ENCODE assay signal across 8 cellular contexts in genomic region chr15:75347222-75348033, GRCh38. TPM values are rescaled to one million over a fixed set of nuclear protein-coding genes. Genes with fewer than 3 reads are reported as not detected.
DNase-seq lines count a peak whose midpoint lies in the region; ATAC-seq lines count a peak whose summit lies in the region.

No MANE protein-coding gene starts in this region.

- peak overlapping the region; percentile 31 for H3K18ac ChIP-seq in mesendoderm (ENCODE audit: low read length)

- no peak overlapping the region for H2AK5ac ChIP-seq in mesendoderm (ENCODE audit: low read length)

- no peak overlapping the region for H2BK5ac ChIP-seq in mesendoderm (ENCODE audit: low read length)

- peaks cover 29 to 43% of the 10 kb centered on the region in 2 donors for H3K4me1 Mint-ChIP-seq in stimulated activated naive B cell treated with anti-CD40 and anti-IgM and Interleukin-4, amounts not matched to agents 10 μg/mL and 1 μg/mL and 100 μg/mL, for 72 hours

- H3K36me3 Mint-ChIP-seq in stimulated activated naive B cell treated with anti-CD40 and anti-IgM and Interleukin-4, amounts not matched to agents 10 μg/mL and 1 μg/mL and 100 μg/mL, for 72 hours, result peaks cover 25 to 29% of the 10 kb centered on the region in 2 donors

- H3K4me3 ChIP-seq in Jurkat, Clone E6-1 (ENCODE audit: low read length), result peak overlapping the region; percentile 50
- H3K4me3 ChIP-seq in mesendoderm (ENCODE audit: low read length), result peak overlapping the region; percentile 71

- peak overlapping the region; percentile 83 for H3K4me2 ChIP-seq in mesendoderm (ENCODE audit: low read length)

- no peaks in the 10 kb centered on the region for H3K27me3 ChIP-seq in mesendoderm (ENCODE audit: insufficient read depth, low read length, poor library complexity)

- no peaks in the 10 kb centered on the region for H3K4me1 ChIP-seq in mesendoderm (ENCODE audit: control insufficient read depth, low read depth, low read length)

- H3K4me3 Mint-ChIP-seq in stimulated activated naive B cell treated with anti-CD40 and anti-IgM and Interleukin-4, amounts not matched to agents 10 μg/mL and 1 μg/mL and 100 μg/mL, for 72 hours, result peak overlapping the region; percentile 71 to 91

- no peaks in the 10 kb centered on the region for H3K27me3 Mint-ChIP-seq in stimulated activated naive B cell treated with anti-CD40 and anti-IgM and Interleukin-4, amounts not matched to agents 10 μg/mL and 1 μg/mL and 100 μg/mL, for 72 hours

- H4K5ac ChIP-seq in mesendoderm (ENCODE audit: low read length), result no peak overlapping the region

- no CpG with 5 or more reads among the region's 65 CpGs for WGBS in mesendoderm (ENCODE audit: extremely low coverage, insufficient coverage, low lambda C conversion rate)

- no peaks in the 10 kb centered on the region for H3K79me2 ChIP-seq in mesendoderm (ENCODE audit: control insufficient read depth, insufficient read depth, low read length)

- H3K9ac ChIP-seq in mesendoderm (ENCODE audit: low read length), result peak overlapping the region; percentile 80

- H3K27ac ChIP-seq in mesendoderm (ENCODE audit: low read depth, low read length), result no peak overlapping the region

- no peaks in the 10 kb centered on the region for H3K36me3 ChIP-seq in mesendoderm (ENCODE audit: control insufficient read depth, insufficient read depth, low read length)

- H3K4ac ChIP-seq in mesendoderm (ENCODE audit: low read depth, low read length), result no peak overlapping the region

- no peaks in the 10 kb centered on the region for H3K79me1 ChIP-seq in mesendoderm (ENCODE audit: low read length)

- no peak overlapping the region for H4K8ac ChIP-seq in mesendoderm (ENCODE audit: low read depth, low read length)

- H3K23ac ChIP-seq in mesendoderm (ENCODE audit: low read length), result peak overlapping the region; percentile 74

- ATAC-seq in stimulated activated naive B cell treated with anti-CD40 and anti-IgM and Interleukin-4, amounts not matched to agents 10 μg/mL and 1 μg/mL and 100 μg/mL, for 72 hours (replicated peaks), result peak; percentile 81 to 83
- no peak for ATAC-seq in GM21717 (IDR thresholded peaks at IDR 0.05; ENCODE audit: unreplicated experiment)

- peaks cover 7 to 9% of the 10 kb centered on the region in 2 donors for H3K9me3 Mint-ChIP-seq in stimulated activated naive B cell treated with anti-CD40 and anti-IgM and Interleukin-4, amounts not matched to agents 10 μg/mL and 1 μg/mL and 100 μg/mL, for 72 hours

- H3K56ac ChIP-seq in mesendoderm (ENCODE audit: low read length), result peak overlapping the region; percentile 87

- DNase-seq in NCI-H1417 (lab: John Stamatoyannopoulos, UW) (peak; percentile 25 to 77 (median 67)), NCI-H1417 treated with DMSO at 0.1 percent for 48 hours (lab: John Stamatoyannopoulos, UW) (no peak), mesendoderm (peak; percentile 36)
- peak; percentile 67 for DNase-seq in Jurkat, Clone E6-1 (ENCODE audit: low read depth, low spot score)
- DNase-seq in activated CD4-positive, alpha-beta T cell treated with anti-CD3 and anti-CD28 coated beads, Interleukin-2, amount 50 U/mL, for 24 hours (ENCODE audit: low read depth in 1 of 2, low spot score in 1 of 2), result peak; percentile 33 to 34
- DNase-seq in effector CD4-positive, alpha-beta T cell, result peak; percentile 40
- DNase-seq in stimulated activated naive B cell treated with anti-CD40 and anti-IgM and Interleukin-4, amounts not matched to agents 10 μg/mL and 1 μg/mL and 100 μg/mL, for 72 hours, result peak; percentile 77

- H2BK120ac ChIP-seq in mesendoderm (ENCODE audit: low read depth, low read length), result no peak overlapping the region

- peak overlapping the region; percentile 73 for H3K27ac Mint-ChIP-seq in stimulated activated naive B cell treated with anti-CD40 and anti-IgM and Interleukin-4, amounts not matched to agents 10 μg/mL and 1 μg/mL and 100 μg/mL, for 72 hours

- no peak overlapping the region for H2BK15ac ChIP-seq in mesendoderm (replicated peaks; ENCODE audit: low read depth)

RNA-seq across cellular contexts. Expression of gene NEIL1, which starts 0.6 kb away (rescaled TPM):
- 10.7 TPM for polyA plus RNA-seq in Jurkat, Clone E6-1 (2012; ENCODE audit: insufficient read depth, insufficient read length)
- 1.5 TPM for polyA plus RNA-seq in mesendoderm (2013, experiment 1 of 2)
- 2.2 TPM for polyA plus RNA-seq in mesendoderm (2013, experiment 2 of 2)

RNA-seq across cellular contexts. Expression of gene COMMD4, which starts 11.6 kb away (rescaled TPM):
- polyA plus RNA-seq in Jurkat, Clone E6-1 (2012; ENCODE audit: insufficient read depth, insufficient read length), result 154 TPM
- polyA plus RNA-seq in mesendoderm (2013, experiment 1 of 2), result 112 TPM
- polyA plus RNA-seq in mesendoderm (2013, experiment 2 of 2), result 113 TPM

RNA-seq across cellular contexts. Expression of gene MAN2C1, which starts 21.0 kb away (rescaled TPM):
- polyA plus RNA-seq in Jurkat, Clone E6-1 (2012; ENCODE audit: insufficient read depth, insufficient read length), result 102 TPM
- 29.6 TPM for polyA plus RNA-seq in mesendoderm (2013, experiment 1 of 2)
- polyA plus RNA-seq in mesendoderm (2013, experiment 2 of 2), result 27.8 TPM
